7 cellular contexts compared by ENCODE assay signal in genomic region chr17:50638851-50639767, GRCh38. TPM values are rescaled to one million over a fixed set of nuclear protein-coding genes. Genes with fewer than 3 reads are reported as not detected.
DNase-seq lines count a peak whose midpoint lies in the region; ATAC-seq, FAIRE-seq and TF ChIP-seq lines count a peak whose summit lies in the region.

No MANE protein-coding gene starts in this region.

- no peak for FAIRE-seq in small intestine (lab: Jason Lieb, UNC)

- H3K27ac ChIP-seq in HEK293 (ENCODE audit: extremely low read depth, low read depth, low read length): no peak overlapping the region; the same call in 1 of the 2 replicates
- H3K27ac ChIP-seq in VCaP: peak overlapping the region; percentile 86
- H3K27ac ChIP-seq in left ventricle myocardium inferior (replicated peaks): no peak overlapping the region
- H3K27ac ChIP-seq in small intestine (ENCODE audit: low read depth in 1 of 2, low read length in 1 of 2): peak overlapping the region; percentile 79 to 92

- POLR2A ChIA-PET in HEK293 (lab: Yijun Ruan, JAX): interaction anchor here (0.5 to 1.9 kb wide), 13 partner anchors 9 to 583 kb away, joined by 3 to 11 read pairs (median 5); partner anchors contain the start of genes ANKRD40, CACNA1G, ITGA3 and LUC7L3

- intact Hi-C loops in left ventricle myocardium inferior (cut with micrococcal nuclease): no loop called here

- DNase-seq in left ventricle myocardium inferior: peak; percentile 84
- peak; percentile 98 for DNase-seq in small intestine
- DNase-seq in middle frontal gyrus (ENCODE audit: extremely low spot score, low spot score): no peak
- DNase-seq in activated CD8-positive, alpha-beta memory T cell treated with anti-CD3 and anti-CD28 coated beads, Interleukin-2, amount 50 U/mL, for 48 hours: no peak

- CTCF ChIA-PET in HEK293 (lab: Yijun Ruan, JAX): interaction anchor here (0.6 to 7.5 kb wide), 19 partner anchors 11 to 277 kb away, joined by 3 to 130 read pairs (median 3); partner anchors contain the start of gene RSAD1

- H3K27me3 ChIP-seq in left ventricle myocardium inferior (ENCODE audit: low read depth): peaks cover 36% of the 10 kb centered on the region
- H3K27me3 ChIP-seq in small intestine (ENCODE audit: control insufficient read depth in 2 of 2, insufficient read depth in 2 of 2, low read length in 2 of 2): peaks cover 0 to 4% of the 10 kb centered on the region in 2 donors

- WGBS in small intestine, 3 donors: 20 to 22% (median 22%) methylated on average over 9 to 10 of the region's 10 CpGs

- TF ChIP-seq CTCF in HEK293 (tag by site-specific recombination; IDR thresholded peaks at IDR 0.05) (no peak), VCaP (conservative IDR thresholded peaks at IDR 0.05) (no peak), left ventricle myocardium inferior (IDR thresholded peaks at IDR 0.05; ENCODE audit: borderline replicate concordance) (no peak)

- peaks cover 3% of the 10 kb centered on the region for H3K4me1 ChIP-seq in HEK293 (ENCODE audit: control insufficient read depth, insufficient read depth, low read length)
- peaks cover 32% of the 10 kb centered on the region for H3K4me1 ChIP-seq in left ventricle myocardium inferior
- H3K4me1 ChIP-seq in small intestine (ENCODE audit: control insufficient read depth in 2 of 2, insufficient read depth in 1 of 2, low read depth in 1 of 2, low read length in 1 of 2): peaks cover 6 to 11% of the 10 kb centered on the region in 2 donors

- H3K9me3 ChIP-seq in HEK293 (ENCODE audit: control insufficient read depth, insufficient read depth, low read depth, low read length) (no peaks in the 10 kb centered on the region), left ventricle myocardium inferior (replicated peaks) (no peaks in the 10 kb centered on the region), small intestine (ENCODE audit: control insufficient read depth, low read depth) (no peaks in the 10 kb centered on the region)

- H3K4me3 ChIP-seq in HEK293 (ENCODE audit: low read depth, low read length) (no peak overlapping the region), left ventricle myocardium inferior (no peak overlapping the region), small intestine (ENCODE audit: low read depth in 1 of 2, low read length in 2 of 2) (no peak overlapping the region)

- ATAC-seq in HG03196 (IDR thresholded peaks at IDR 0.05; ENCODE audit: unreplicated experiment): no peak

- no peaks in the 10 kb centered on the region for H3K36me3 ChIP-seq in HEK293 (ENCODE audit: control insufficient read depth in 2 of 2, insufficient read depth in 1 of 2, low read length in 2 of 2)
- no peaks in the 10 kb centered on the region for H3K36me3 ChIP-seq in left ventricle myocardium inferior
- peaks cover 0 to 2% of the 10 kb centered on the region in 2 donors for H3K36me3 ChIP-seq in small intestine (ENCODE audit: control insufficient read depth in 2 of 2, insufficient read depth in 2 of 2, low read length in 2 of 2)

TF ChIP-seq in HEK293, 187 proteins besides CTCF, POLR2A, EP300 and RAD21 (continues in another document):
- 0 out of 2 replicates have a peak, but pooled peaks have one; percentile 31 for TF ChIP-seq ZNF335 (tag by site-specific recombination; conservative IDR thresholded peaks at IDR 0.05)
- no peak for TF ChIP-seq ZNF16 (tag by site-specific recombination; IDR thresholded peaks at IDR 0.05; ENCODE audit: low read depth)
- TF ChIP-seq, protein P1, sequence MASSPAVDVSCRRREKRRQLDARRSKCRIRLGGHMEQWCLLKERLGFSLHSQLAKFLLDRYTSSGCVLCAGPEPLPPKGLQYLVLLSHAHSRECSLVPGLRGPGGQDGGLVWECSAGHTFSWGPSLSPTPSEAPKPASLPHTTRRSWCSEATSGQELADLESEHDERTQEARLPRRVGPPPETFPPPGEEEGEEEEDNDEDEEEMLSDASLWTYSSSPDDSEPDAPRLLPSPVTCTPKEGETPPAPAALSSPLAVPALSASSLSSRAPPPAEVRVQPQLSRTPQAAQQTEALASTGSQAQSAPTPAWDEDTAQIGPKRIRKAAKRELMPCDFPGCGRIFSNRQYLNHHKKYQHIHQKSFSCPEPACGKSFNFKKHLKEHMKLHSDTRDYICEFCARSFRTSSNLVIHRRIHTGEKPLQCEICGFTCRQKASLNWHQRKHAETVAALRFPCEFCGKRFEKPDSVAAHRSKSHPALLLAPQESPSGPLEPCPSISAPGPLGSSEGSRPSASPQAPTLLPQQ (tag by site-specific recombination; IDR thresholded peaks at IDR 0.05): no peak
- TF ChIP-seq ZNF239 (tag by site-specific recombination; IDR thresholded peaks at IDR 0.05): no peak
- no peak for TF ChIP-seq BCL11B (tag by site-specific recombination; IDR thresholded peaks at IDR 0.05; ENCODE audit: low read depth)
- TF ChIP-seq ZNF274 (IDR thresholded peaks at IDR 0.05; ENCODE audit: low read length): no peak
- no peak for TF ChIP-seq ZNF274 (tag by site-specific recombination; IDR thresholded peaks at IDR 0.05; ENCODE audit: borderline replicate concordance)
- TF ChIP-seq, protein P2, sequence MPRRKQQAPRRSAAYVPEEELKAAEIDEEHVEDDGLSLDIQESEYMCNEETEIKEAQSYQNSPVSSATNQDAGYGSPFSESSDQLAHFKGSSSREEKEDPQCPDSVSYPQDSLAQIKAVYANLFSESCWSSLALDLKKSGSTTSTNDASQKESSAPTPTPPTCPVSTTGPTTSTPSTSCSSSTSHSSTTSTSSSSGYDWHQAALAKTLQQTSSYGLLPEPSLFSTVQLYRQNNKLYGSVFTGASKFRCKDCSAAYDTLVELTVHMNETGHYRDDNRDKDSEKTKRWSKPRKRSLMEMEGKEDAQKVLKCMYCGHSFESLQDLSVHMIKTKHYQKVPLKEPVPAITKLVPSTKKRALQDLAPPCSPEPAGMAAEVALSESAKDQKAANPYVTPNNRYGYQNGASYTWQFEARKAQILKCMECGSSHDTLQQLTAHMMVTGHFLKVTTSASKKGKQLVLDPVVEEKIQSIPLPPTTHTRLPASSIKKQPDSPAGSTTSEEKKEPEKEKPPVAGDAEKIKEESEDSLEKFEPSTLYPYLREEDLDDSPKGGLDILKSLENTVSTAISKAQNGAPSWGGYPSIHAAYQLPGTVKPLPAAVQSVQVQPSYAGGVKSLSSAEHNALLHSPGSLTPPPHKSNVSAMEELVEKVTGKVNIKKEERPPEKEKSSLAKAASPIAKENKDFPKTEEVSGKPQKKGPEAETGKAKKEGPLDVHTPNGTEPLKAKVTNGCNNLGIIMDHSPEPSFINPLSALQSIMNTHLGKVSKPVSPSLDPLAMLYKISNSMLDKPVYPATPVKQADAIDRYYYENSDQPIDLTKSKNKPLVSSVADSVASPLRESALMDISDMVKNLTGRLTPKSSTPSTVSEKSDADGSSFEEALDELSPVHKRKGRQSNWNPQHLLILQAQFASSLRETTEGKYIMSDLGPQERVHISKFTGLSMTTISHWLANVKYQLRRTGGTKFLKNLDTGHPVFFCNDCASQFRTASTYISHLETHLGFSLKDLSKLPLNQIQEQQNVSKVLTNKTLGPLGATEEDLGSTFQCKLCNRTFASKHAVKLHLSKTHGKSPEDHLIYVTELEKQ (tag by site-specific recombination; IDR thresholded peaks at IDR 0.05; ENCODE audit: borderline replicate concordance): peak; percentile 24; the same call in 1 of the 2 replicates
- TF ChIP-seq IKZF3 (tag by site-specific recombination; IDR thresholded peaks at IDR 0.05): no peak
- no peak for TF ChIP-seq ZBTB26 (tag by site-specific recombination; optimal IDR thresholded peaks at IDR 0.05)
- TF ChIP-seq ZSCAN30 (tag by site-specific recombination; IDR thresholded peaks at IDR 0.05): no peak
- no peak for TF ChIP-seq ZNF768 (tag by site-specific recombination; IDR thresholded peaks at IDR 0.05)
- TF ChIP-seq KLF16 (tag by site-specific recombination; IDR thresholded peaks at IDR 0.05): no peak
- no peak for TF ChIP-seq ZNF202 (tag by site-specific recombination; IDR thresholded peaks at IDR 0.05; ENCODE audit: borderline replicate concordance)
- TF ChIP-seq ZNF544 (tag by site-specific recombination; IDR thresholded peaks at IDR 0.05): no peak
- no peak for TF ChIP-seq MEIS1 (CRISPR knock-in tag; IDR thresholded peaks at IDR 0.05; ENCODE audit: borderline replicate concordance)
- TF ChIP-seq, protein P3, sequence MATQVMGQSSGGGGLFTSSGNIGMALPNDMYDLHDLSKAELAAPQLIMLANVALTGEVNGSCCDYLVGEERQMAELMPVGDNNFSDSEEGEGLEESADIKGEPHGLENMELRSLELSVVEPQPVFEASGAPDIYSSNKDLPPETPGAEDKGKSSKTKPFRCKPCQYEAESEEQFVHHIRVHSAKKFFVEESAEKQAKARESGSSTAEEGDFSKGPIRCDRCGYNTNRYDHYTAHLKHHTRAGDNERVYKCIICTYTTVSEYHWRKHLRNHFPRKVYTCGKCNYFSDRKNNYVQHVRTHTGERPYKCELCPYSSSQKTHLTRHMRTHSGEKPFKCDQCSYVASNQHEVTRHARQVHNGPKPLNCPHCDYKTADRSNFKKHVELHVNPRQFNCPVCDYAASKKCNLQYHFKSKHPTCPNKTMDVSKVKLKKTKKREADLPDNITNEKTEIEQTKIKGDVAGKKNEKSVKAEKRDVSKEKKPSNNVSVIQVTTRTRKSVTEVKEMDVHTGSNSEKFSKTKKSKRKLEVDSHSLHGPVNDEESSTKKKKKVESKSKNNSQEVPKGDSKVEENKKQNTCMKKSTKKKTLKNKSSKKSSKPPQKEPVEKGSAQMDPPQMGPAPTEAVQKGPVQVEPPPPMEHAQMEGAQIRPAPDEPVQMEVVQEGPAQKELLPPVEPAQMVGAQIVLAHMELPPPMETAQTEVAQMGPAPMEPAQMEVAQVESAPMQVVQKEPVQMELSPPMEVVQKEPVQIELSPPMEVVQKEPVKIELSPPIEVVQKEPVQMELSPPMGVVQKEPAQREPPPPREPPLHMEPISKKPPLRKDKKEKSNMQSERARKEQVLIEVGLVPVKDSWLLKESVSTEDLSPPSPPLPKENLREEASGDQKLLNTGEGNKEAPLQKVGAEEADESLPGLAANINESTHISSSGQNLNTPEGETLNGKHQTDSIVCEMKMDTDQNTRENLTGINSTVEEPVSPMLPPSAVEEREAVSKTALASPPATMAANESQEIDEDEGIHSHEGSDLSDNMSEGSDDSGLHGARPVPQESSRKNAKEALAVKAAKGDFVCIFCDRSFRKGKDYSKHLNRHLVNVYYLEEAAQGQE (tag by site-specific recombination; IDR thresholded peaks at IDR 0.05): no peak

RNA-seq across cellular contexts. Expression of gene ABCC3, which starts 4.4 kb away (rescaled TPM):
- total RNA-seq in left ventricle myocardium inferior: 0.88 TPM
- 100 to 1,000 TPM in 1 of 3 donors, 10 to 100 TPM in 2; 36.7 to 131 (median 99.3) TPM for polyA plus RNA-seq in small intestine

Comparison
In these comparisons a context has a peak if more than half of its experiments do, and no peak if none do; other contexts are left out.
1. H3K27ac ChIP-seq: peak in VCaP (single experiment) and small intestine (2 of 2); none in HEK293 (single experiment) and left ventricle myocardium inferior (single experiment).
2. DNase-seq: peak in left ventricle myocardium inferior (single experiment) and small intestine (single experiment); none in middle frontal gyrus (single experiment) and activated CD8-positive, alpha-beta memory T cell treated with anti-CD3 and anti-CD28 coated beads, Interleukin-2, amount 50 U/mL, for 48 hours (single experiment).